8 cellular contexts compared by ENCODE assay signal in genomic region chr14:100524933-100525243, GRCh38.
A peak's percentile ranks its signal among the peaks of the same experiment; 100 is the strongest.
DNase-seq lines count a peak whose midpoint lies in the region; ATAC-seq, FAIRE-seq and TF ChIP-seq lines count a peak whose summit lies in the region.

No MANE protein-coding gene starts in this region.

- DNase-seq in left ventricle myocardium superior (peak; percentile 19), Right ventricle myocardium inferior (ENCODE audit: missing footprints) (no peak), SK-MEL-5 (ENCODE audit: low read depth, low spot score) (peak; percentile 43), head of caudate nucleus (peak in 26 of 42 donors; percentile 2 to 79 (median 48)), upper lobe of right lung (peak; percentile 42), small intestine (no peak), NCI-H82 treated with DMSO at 0.1 percent for 48 hours (lab: John Stamatoyannopoulos, UW; ENCODE audit: unreplicated experiment) (no peak)

- no peak for FAIRE-seq in small intestine (lab: Jason Lieb, UNC)

- no peaks in the 10 kb centered on the region for H3K27me3 ChIP-seq in upper lobe of right lung
- no peaks in the 10 kb centered on the region for H3K27me3 ChIP-seq in small intestine (ENCODE audit: control insufficient read depth in 2 of 2, insufficient read depth in 2 of 2, low read length in 2 of 2)

- WGBS in small intestine, 3 donors: 56 to 88% (median 79%) methylated on average over 8 of the region's 8 CpGs

- H3K4me1 ChIP-seq in upper lobe of right lung: no peaks in the 10 kb centered on the region
- no peaks in the 10 kb centered on the region for H3K4me1 ChIP-seq in small intestine (ENCODE audit: control insufficient read depth in 2 of 2, insufficient read depth in 1 of 2, low read depth in 1 of 2, low read length in 1 of 2)

- H3K27ac ChIP-seq in upper lobe of right lung (no peak overlapping the region), small intestine (ENCODE audit: low read depth in 1 of 2, low read length in 1 of 2) (no peak overlapping the region)

- no peak for ATAC-seq in left ventricle myocardium superior
- ATAC-seq in Right ventricle myocardium inferior: no peak
- ATAC-seq in upper lobe of right lung: no peak
- no peak for ATAC-seq in HG02840 (IDR thresholded peaks at IDR 0.05; ENCODE audit: low FRiP score, unreplicated experiment)

- H3K9me3 ChIP-seq in upper lobe of right lung: no peaks in the 10 kb centered on the region
- H3K9me3 ChIP-seq in small intestine (ENCODE audit: control insufficient read depth, low read depth): no peaks in the 10 kb centered on the region

- H3K36me3 ChIP-seq in upper lobe of right lung (peaks cover 12% of the 10 kb centered on the region), small intestine (ENCODE audit: control insufficient read depth in 2 of 2, insufficient read depth in 2 of 2, low read length in 2 of 2) (peaks cover 0 to 5% of the 10 kb centered on the region in 2 donors)

- in situ Hi-C loops in SK-MEL-5 (cut with HindIII; ENCODE audit: low pct_unique_long_range_greater_than_20kb, low sequenced_read_pairs): no loop called here

- intact Hi-C loops in left ventricle myocardium superior (cut with micrococcal nuclease) (no loop called here), Right ventricle myocardium inferior (cut with DNase I) (no loop called here), head of caudate nucleus (cut with DNase I) (no loop called here), upper lobe of right lung (cut with DNase I) (no loop called here)

- H3K4me3 ChIP-seq in upper lobe of right lung: no peak overlapping the region
- no peak overlapping the region for H3K4me3 ChIP-seq in small intestine (ENCODE audit: low read depth in 1 of 2, low read length in 2 of 2)

- no peak for TF ChIP-seq CTCF in upper lobe of right lung (IDR thresholded peaks at IDR 0.05)

Comparison
In these comparisons a context has a peak if more than half of its experiments do, and no peak if none do; other contexts are left out.
1. DNase-seq: peak in left ventricle myocardium superior (single experiment), SK-MEL-5 (single experiment), head of caudate nucleus (26 of 42) and upper lobe of right lung (single experiment); none in Right ventricle myocardium inferior (single experiment), small intestine (single experiment) and NCI-H82 treated with DMSO at 0.1 percent for 48 hours (single experiment).